ENCODE assay signal across 8 cellular contexts in the genomic region with DNA sequence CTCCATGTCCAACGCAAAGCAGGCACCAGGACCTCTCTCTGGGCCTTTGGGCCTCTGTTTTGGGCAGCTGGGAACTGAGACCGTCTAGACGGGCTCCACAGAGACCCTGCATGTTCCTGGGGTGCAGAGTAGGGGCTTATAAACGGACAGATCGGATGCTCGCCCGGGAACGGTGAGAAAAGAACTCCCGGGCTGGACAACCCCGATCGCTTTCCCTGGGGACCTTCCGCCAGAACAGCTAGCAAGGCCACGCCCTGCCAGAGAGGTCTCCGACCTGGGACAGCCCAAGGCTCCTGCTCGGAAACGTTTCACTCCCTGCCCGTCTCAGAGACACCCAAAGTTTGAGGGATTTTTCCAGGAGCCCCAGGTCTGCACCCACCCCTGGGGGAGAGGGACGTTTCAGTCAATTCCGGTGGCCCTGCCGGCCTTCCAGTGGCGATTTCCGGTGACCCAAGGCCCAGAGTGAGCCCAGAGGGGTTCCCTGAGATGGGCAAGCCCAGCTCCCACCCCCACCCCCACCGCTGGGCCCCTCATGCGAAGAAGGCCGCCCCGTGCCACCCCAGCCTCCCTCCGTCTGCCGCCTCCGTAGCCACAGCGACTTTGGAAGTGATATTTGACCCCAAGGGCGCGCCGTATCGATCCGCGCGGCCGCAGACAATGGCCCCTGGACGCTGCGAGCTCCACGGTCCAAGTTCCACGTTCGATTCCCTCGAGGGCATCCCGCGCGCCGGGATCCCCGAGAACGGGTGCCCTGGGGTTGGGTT. TPM values are rescaled to one million over a fixed set of nuclear protein-coding genes. Genes with fewer than 3 reads are reported as not detected.
A peak's percentile ranks its signal among the peaks of the same experiment; 100 is the strongest.
DNase-seq lines count a peak whose midpoint lies in the region; ATAC-seq and TF ChIP-seq lines count a peak whose summit lies in the region.

No MANE protein-coding gene starts in this region.

- H3K4me3 ChIP-seq in Panc1 (ENCODE audit: low read depth in 2 of 2, low read length in 2 of 2) (peak overlapping the region; percentile 83 to 84), ectodermal cell (ENCODE audit: insufficient read depth, low read depth, low read length) (peak overlapping the region; percentile 72)

- ATAC-seq in Panc1 (peak; percentile 39), HG03439 (IDR thresholded peaks at IDR 0.05; ENCODE audit: unreplicated experiment) (no peak), GM19351 (IDR thresholded peaks at IDR 0.05; ENCODE audit: unreplicated experiment) (no peak)

- TF ChIP-seq CTCF in Panc1 (IDR thresholded peaks at IDR 0.05) = no peak

- H3K36me3 ChIP-seq in Panc1 (ENCODE audit: control insufficient read depth, insufficient read depth, low read length) (peaks cover 5% of the 10 kb centered on the region), ectodermal cell (ENCODE audit: control insufficient read depth, insufficient read depth, low read length) (no peaks in the 10 kb centered on the region)

- intact Hi-C loops in Panc1 (cut with micrococcal nuclease; ENCODE audit: unreplicated experiment) = no loop called here

- in situ Hi-C loops in Panc1 (cut with HindIII; ENCODE audit: low pct_unique_long_range_greater_than_20kb, low sequenced_read_pairs) = no loop called here

- H3K9me3 ChIP-seq in Panc1 (ENCODE audit: control insufficient read depth, insufficient read depth, low read depth, low read length) (no peaks in the 10 kb centered on the region), ectodermal cell (ENCODE audit: control insufficient read depth, low read length) (no peaks in the 10 kb centered on the region)

- POLR2A ChIA-PET in Panc1 (lab: Charles Lee) = no interaction called here

- no TSS peak for BruUV-seq in Panc1 (replicated peaks; lab: Mats Ljungman, UMichigan)

- peak overlapping the region; percentile 91 for H3K27ac ChIP-seq in Panc1 (ENCODE audit: low read length)
- no peak overlapping the region for H3K27ac ChIP-seq in ectodermal cell (ENCODE audit: insufficient read depth, low read depth, low read length, poor library complexity, severe bottlenecking)

- CTCF ChIA-PET in Panc1 (lab: Charles Lee) = interaction anchor here (0.5 to 0.7 kb wide), 2 partner anchors 41 to 435 kb away, joined by 3 to 9 read pairs; no protein-coding TSS in a partner anchor

- peak; percentile 56 for DNase-seq in EH (ENCODE audit: low read depth)
- DNase-seq in Panc1 (ENCODE audit: low read depth, low spot score) = no peak
- peak; percentile 44 for DNase-seq in mucosa of gallbladder (ENCODE audit: low spot score)
- no peak for DNase-seq in stimulated activated CD4-positive, alpha-beta T cell treated with anti-CD3 and anti-CD28 coated beads, Interleukin-2, amount 100 ng/mL, for 48 hours
- DNase-seq in activated effector memory CD4-positive, alpha-beta T cell treated with anti-CD3 and anti-CD28 coated beads, Interleukin-2, amount 50 U/mL, for 16 hours = no peak

- H3K4me1 ChIP-seq in Panc1 (ENCODE audit: control insufficient read depth, insufficient read depth, low read length) (peaks cover 52% of the 10 kb centered on the region), ectodermal cell (ENCODE audit: control insufficient read depth, insufficient read depth, low read length) (peaks cover 36% of the 10 kb centered on the region)

- 1% methylated on average over 50 of the region's 50 CpGs for WGBS in ectodermal cell, 2 experiments

- H3K27me3 ChIP-seq in Panc1 (ENCODE audit: control insufficient read depth, insufficient read depth, low read length) = no peaks in the 10 kb centered on the region
- no peaks in the 10 kb centered on the region for H3K27me3 ChIP-seq in ectodermal cell (ENCODE audit: control insufficient read depth, insufficient read depth, low read length, poor library complexity, severe bottlenecking)

RNA-seq across cellular contexts. Expression of gene NR2F6, which starts 1.7 kb away (rescaled TPM):
- total RNA-seq in Panc1 (2021; ENCODE audit: unreplicated experiment) (173 TPM), mucosa of gallbladder (46.3 TPM)
- polyA plus RNA-seq in Panc1 (2012; ENCODE audit: insufficient read length) = 246 TPM
- polyA plus RNA-seq in ectodermal cell (2013, experiment 1 of 4) = 32.8 TPM
- polyA plus RNA-seq in ectodermal cell (2013, experiment 2 of 4) = 35.5 TPM
- polyA plus RNA-seq in ectodermal cell (2013, experiment 3 of 4) = 38.3 TPM
- polyA plus RNA-seq in ectodermal cell (2013, experiment 4 of 4) = 36.2 TPM

RNA-seq across cellular contexts. Expression of gene OCEL1, which starts 18.0 kb away (rescaled TPM):
- 37.1 TPM for total RNA-seq in Panc1 (2021; ENCODE audit: unreplicated experiment)
- 41.8 TPM for polyA plus RNA-seq in Panc1 (2012; ENCODE audit: insufficient read length)
- polyA plus RNA-seq in ectodermal cell (2013, experiment 1 of 4) = 19.2 TPM
- polyA plus RNA-seq in ectodermal cell (2013, experiment 2 of 4) = 16.3 TPM
- polyA plus RNA-seq in ectodermal cell (2013, experiment 3 of 4) = 12.2 TPM
- polyA plus RNA-seq in ectodermal cell (2013, experiment 4 of 4) = 16.9 TPM
- total RNA-seq in mucosa of gallbladder = 47.8 TPM

RNA-seq across cellular contexts. Expression of gene USHBP1, which starts 20.5 kb away (rescaled TPM):
- total RNA-seq in Panc1 (2021; ENCODE audit: unreplicated experiment) (not detected), mucosa of gallbladder (4.3 TPM)
- polyA plus RNA-seq in Panc1 (2012; ENCODE audit: insufficient read length) = 0.39 TPM
- polyA plus RNA-seq in ectodermal cell (2013, experiment 1 of 4) = 0.91 TPM
- polyA plus RNA-seq in ectodermal cell (2013, experiment 2 of 4) = 1.3 TPM
- polyA plus RNA-seq in ectodermal cell (2013, experiment 3 of 4) = 0.75 TPM
- polyA plus RNA-seq in ectodermal cell (2013, experiment 4 of 4) = 0.45 TPM

RNA-seq across cellular contexts. Expression of gene BABAM1, which starts 23.2 kb away (rescaled TPM):
- total RNA-seq in Panc1 (2021; ENCODE audit: unreplicated experiment) (79.5 TPM), mucosa of gallbladder (70.5 TPM)
- polyA plus RNA-seq in Panc1 (2012; ENCODE audit: insufficient read length) = 119 TPM
- 129 TPM for polyA plus RNA-seq in ectodermal cell (2013, experiment 1 of 4)
- polyA plus RNA-seq in ectodermal cell (2013, experiment 2 of 4) = 116 TPM
- 96.0 TPM for polyA plus RNA-seq in ectodermal cell (2013, experiment 3 of 4)
- polyA plus RNA-seq in ectodermal cell (2013, experiment 4 of 4) = 97.9 TPM

RNA-seq across cellular contexts. Expression of gene USE1, which starts 28.9 kb away (rescaled TPM):
- 26.2 TPM for total RNA-seq in Panc1 (2021; ENCODE audit: unreplicated experiment)
- 47.9 TPM for polyA plus RNA-seq in Panc1 (2012; ENCODE audit: insufficient read length)
- 17.7 TPM for polyA plus RNA-seq in ectodermal cell (2013, experiment 1 of 4)
- polyA plus RNA-seq in ectodermal cell (2013, experiment 2 of 4) = 19.2 TPM
- polyA plus RNA-seq in ectodermal cell (2013, experiment 3 of 4) = 16.9 TPM
- 21.8 TPM for polyA plus RNA-seq in ectodermal cell (2013, experiment 4 of 4)
- total RNA-seq in mucosa of gallbladder = 28.0 TPM

Comparison
In these comparisons a context has a peak if more than half of its experiments do, and no peak if none do; other contexts are left out.
1. DNase-seq: peak in EH (single experiment) and mucosa of gallbladder (single experiment); none in Panc1 (single experiment), stimulated activated CD4-positive, alpha-beta T cell treated with anti-CD3 and anti-CD28 coated beads, Interleukin-2, amount 100 ng/mL, for 48 hours (0 of 2) and activated effector memory CD4-positive, alpha-beta T cell treated with anti-CD3 and anti-CD28 coated beads, Interleukin-2, amount 50 U/mL, for 16 hours (single experiment).